ENCODE assay signal across 8 cellular contexts in the genomic region with DNA sequence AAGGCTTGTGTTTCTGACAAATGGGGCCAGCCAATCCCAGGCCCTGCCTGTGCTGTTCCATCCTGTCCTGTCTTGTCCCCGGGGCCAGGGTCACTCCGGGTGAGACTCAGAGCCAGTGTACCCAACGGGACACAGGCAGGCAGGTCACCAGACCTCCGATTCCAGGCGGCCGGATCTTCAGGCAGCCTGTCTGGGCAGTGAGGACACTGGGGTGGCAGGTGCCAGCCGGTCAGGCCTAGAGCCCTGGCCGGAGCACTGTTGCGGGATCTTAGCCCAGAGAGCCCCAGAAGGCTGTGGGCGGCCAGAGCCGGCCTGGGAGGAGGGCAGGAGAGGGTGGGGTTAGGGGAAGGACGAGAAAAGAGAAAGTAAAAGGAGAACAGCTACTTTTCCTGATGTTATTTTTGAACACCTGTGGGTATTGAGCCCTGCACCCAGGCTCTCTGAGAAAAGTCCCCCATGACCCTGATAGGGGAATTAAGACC. TPM values are rescaled to one million over a fixed set of nuclear protein-coding genes. Genes with fewer than 3 reads are reported as not detected.
DNase-seq lines count a peak whose midpoint lies in the region; ATAC-seq, FAIRE-seq and TF ChIP-seq lines count a peak whose summit lies in the region.

No MANE protein-coding gene starts in this region.

- no peaks in the 10 kb centered on the region for H3K9me3 ChIP-seq in heart left ventricle
- H3K9me3 ChIP-seq in sigmoid colon, result no peaks in the 10 kb centered on the region
- no peaks in the 10 kb centered on the region for H3K9me3 ChIP-seq in SJCRH30 (replicated peaks)

- TF ChIP-seq POLR2A in GM12891 (IDR thresholded peaks at IDR 0.05; ENCODE audit: low read depth, low read length) (no peak), heart left ventricle (IDR thresholded peaks at IDR 0.05) (peak in 1 of 2 donors; percentile 39), sigmoid colon (IDR thresholded peaks at IDR 0.05) (no peak)

- peak overlapping the region; percentile 96 to 100 (median 99) for H3K27ac ChIP-seq in heart left ventricle
- peak overlapping the region; percentile 99 to 100 (median 100) for H3K27ac ChIP-seq in sigmoid colon
- H3K27ac ChIP-seq in SJCRH30, result no peak overlapping the region
- H3K27ac ChIP-seq in brain microvascular endothelial cell, result no peak overlapping the region

- H3K4me3 ChIP-seq in heart left ventricle, result peak overlapping the region in 9 of 12 donors; percentile 6 to 80 (median 28)
- H3K4me3 ChIP-seq in sigmoid colon, result peak overlapping the region; percentile 11 to 74 (median 68)
- H3K4me3 ChIP-seq in SJCRH30, result no peak overlapping the region
- H3K4me3 ChIP-seq in brain microvascular endothelial cell (ENCODE audit: low read depth, low read length), result no peak overlapping the region

- CTCF ChIA-PET in activated CD8-positive, alpha-beta T cell treated with anti-CD3 and anti-CD28 coated beads, Interleukin-2, amount 10 ng/mL, durations not matched to agents 7 days and 5 days (lab: Charles Lee), result interaction anchor here (0.7 to 3.5 kb wide), 18 partner anchors 10 to 326 kb away, joined by 3 to 38 read pairs (median 4); no protein-coding TSS in a partner anchor

- peak overlapping the region; percentile 81 for H3K4me3 Mint-ChIP-seq in activated CD8-positive, alpha-beta T cell treated with anti-CD3 and anti-CD28 coated beads, Interleukin-2, amount 10 ng/mL, durations not matched to agents 7 days and 5 days

- 1 to 6% (median 3%) methylated on average over 11 to 12 of the region's 12 CpGs for WGBS in heart left ventricle, 4 donors
- 6 to 14% methylated on average over 12 of the region's 12 CpGs for WGBS in sigmoid colon, 2 donors

- FAIRE-seq in GM12891 (lab: Jason Lieb, UNC), result peak; percentile 85

- H3K27ac Mint-ChIP-seq in activated CD8-positive, alpha-beta T cell treated with anti-CD3 and anti-CD28 coated beads, Interleukin-2, amount 10 ng/mL, durations not matched to agents 7 days and 5 days, result peak overlapping the region; percentile 90

- peaks cover 55% of the 10 kb centered on the region for H3K4me1 Mint-ChIP-seq in activated CD8-positive, alpha-beta T cell treated with anti-CD3 and anti-CD28 coated beads, Interleukin-2, amount 10 ng/mL, durations not matched to agents 7 days and 5 days (ENCODE audit: low read depth)

- POLR2A ChIA-PET in activated CD8-positive, alpha-beta T cell treated with anti-CD3 and anti-CD28 coated beads, Interleukin-2, amount 10 ng/mL, durations not matched to agents 7 days and 5 days (lab: Charles Lee), result interaction anchor here (0.6 to 1.7 kb wide), 6 partner anchors 37 to 207 kb away, joined by 3 to 4 read pairs (median 3); no protein-coding TSS in a partner anchor

- H3K9me3 Mint-ChIP-seq in activated CD8-positive, alpha-beta T cell treated with anti-CD3 and anti-CD28 coated beads, Interleukin-2, amount 10 ng/mL, durations not matched to agents 7 days and 5 days (ENCODE audit: insufficient read depth), result no peaks in the 10 kb centered on the region

- intact Hi-C loops in heart left ventricle (cut with DNase I) (loop anchor here in 9 of 10 donors (1.0 to 2.0 kb wide), 3 partner anchors 31 to 63 kb away; no protein-coding TSS in a partner anchor), sigmoid colon (cut with DNase I) (loop anchor here (1.0 kb wide), 1 partner anchor 64 kb away; no protein-coding TSS in a partner anchor)

- H3K36me3 Mint-ChIP-seq in activated CD8-positive, alpha-beta T cell treated with anti-CD3 and anti-CD28 coated beads, Interleukin-2, amount 10 ng/mL, durations not matched to agents 7 days and 5 days (ENCODE audit: low read depth), result no peaks in the 10 kb centered on the region

- peaks cover 0 to 61% (median 54%) of the 10 kb centered on the region in 12 donors for H3K4me1 ChIP-seq in heart left ventricle
- H3K4me1 ChIP-seq in sigmoid colon, result peaks cover 0 to 67% (median 58%) of the 10 kb centered on the region in 4 donors
- peaks cover 12% of the 10 kb centered on the region for H3K4me1 ChIP-seq in SJCRH30

- TF ChIP-seq EP300 in sigmoid colon (IDR thresholded peaks at IDR 0.05), result no peak

- ATAC-seq in HG02759 (IDR thresholded peaks at IDR 0.05; ENCODE audit: unreplicated experiment), result peak; percentile 26
- ATAC-seq in activated CD8-positive, alpha-beta T cell treated with anti-CD3 and anti-CD28 coated beads, Interleukin-2, amount 10 ng/mL, durations not matched to agents 7 days and 5 days, result peak; percentile 21
- ATAC-seq in heart left ventricle, result peak; percentile 26 to 56 (median 42)

- H3K27me3 ChIP-seq in heart left ventricle, result no peaks in the 10 kb centered on the region
- H3K27me3 ChIP-seq in sigmoid colon, result no peaks in the 10 kb centered on the region
- no peaks in the 10 kb centered on the region for H3K27me3 ChIP-seq in SJCRH30
- H3K27me3 ChIP-seq in brain microvascular endothelial cell (replicated peaks), result no peaks in the 10 kb centered on the region

- peak; percentile 65 for DNase-seq in GM12891 (ENCODE audit: insufficient read length, low spot score)
- DNase-seq in activated CD8-positive, alpha-beta T cell treated with anti-CD3 and anti-CD28 coated beads, Interleukin-2, amount 10 ng/mL, durations not matched to agents 7 days and 5 days, result peak; percentile 39
- DNase-seq in heart left ventricle, result peak; percentile 68 to 90 (median 87)
- DNase-seq in sigmoid colon, result peak; percentile 85
- no peak for DNase-seq in SJCRH30
- DNase-seq in KG1 (lab: John Stamatoyannopoulos, UW), result no peak
- DNase-seq in brain microvascular endothelial cell, result no peak

- TF ChIP-seq CTCF in heart left ventricle (IDR thresholded peaks at IDR 0.05) (no peak), sigmoid colon (IDR thresholded peaks at IDR 0.05) (no peak), brain microvascular endothelial cell (IDR thresholded peaks at IDR 0.05; ENCODE audit: low read depth, low read length, missing control alignments) (no peak)

- H3K36me3 ChIP-seq in heart left ventricle (no peaks in the 10 kb centered on the region), sigmoid colon (no peaks in the 10 kb centered on the region), SJCRH30 (no peaks in the 10 kb centered on the region), brain microvascular endothelial cell (replicated peaks) (no peaks in the 10 kb centered on the region)

- in situ Hi-C loops in brain microvascular endothelial cell (cut with HindIII; ENCODE audit: low pct_ligation_motif_present, low sequenced_read_pairs), result no loop called here

- peaks cover 7% of the 10 kb centered on the region for H3K27me3 Mint-ChIP-seq in activated CD8-positive, alpha-beta T cell treated with anti-CD3 and anti-CD28 coated beads, Interleukin-2, amount 10 ng/mL, durations not matched to agents 7 days and 5 days (ENCODE audit: low read depth)

TF ChIP-seq in GM12891, 5 proteins besides CTCF, POLR2A, EP300 and RAD21:
- no peak for TF ChIP-seq PAX5 (IDR thresholded peaks at IDR 0.05; ENCODE audit: insufficient read depth, low read length, severe bottlenecking)
- TF ChIP-seq POLR2AphosphoS5 (IDR thresholded peaks at IDR 0.05; ENCODE audit: low read depth, low read length), result no peak
- no peak for TF ChIP-seq TAF1 (IDR thresholded peaks at IDR 0.05; ENCODE audit: low read depth, low read length)
- TF ChIP-seq POU2F2 (IDR thresholded peaks at IDR 0.05; ENCODE audit: low read depth, low read length), result no peak
- TF ChIP-seq SPI1 (IDR thresholded peaks at IDR 0.05; ENCODE audit: low read depth, low read length), result peak; percentile 50; the same call in 1 of the 2 replicates

RNA-seq across cellular contexts. Expression of a gene that starts 27.6 kb away (rescaled TPM):
- 9,343 TPM for polyA plus RNA-seq in GM12891 (2012; ENCODE audit: low read depth, missing spikeins)
- over 10,000 TPM; 13,463 to 13,594 TPM for total RNA-seq in activated CD8-positive, alpha-beta T cell treated with anti-CD3 and anti-CD28 coated beads, Interleukin-2, amount 10 ng/mL, durations not matched to agents 7 days and 5 days
- 1,000 to 10,000 TPM in 3 of 9 donors, 100 to 1,000 TPM in 6; 533 to 3,257 (median 776) TPM for total RNA-seq in heart left ventricle
- 1,000 to 10,000 TPM in 1 of 2 donors, 100 to 1,000 TPM in 1; 960 to 1,513 TPM for polyA plus RNA-seq in heart left ventricle
- 1,000 to 10,000 TPM; 3,643 to 7,981 (median 6,151) TPM for total RNA-seq in sigmoid colon
- polyA plus RNA-seq in sigmoid colon, result 1,000 to 10,000 TPM; 3,244 to 5,818 (median 4,758) TPM
- total RNA-seq in SJCRH30 (2014; rRNA removed; shearing (Covaris generic)), result 1,484 and 1,492 TPM in 2 replicates

RNA-seq across cellular contexts. Expression of a gene that starts 34.7 kb away (rescaled TPM):
- polyA plus RNA-seq in GM12891 (2012; ENCODE audit: low read depth, missing spikeins), result 198 TPM
- 10 to 100 TPM; 14.3 to 16.2 TPM for total RNA-seq in activated CD8-positive, alpha-beta T cell treated with anti-CD3 and anti-CD28 coated beads, Interleukin-2, amount 10 ng/mL, durations not matched to agents 7 days and 5 days
- total RNA-seq in heart left ventricle (10 to 100 TPM in 7 of 9 donors, 1 to 10 TPM in 2; 8.0 to 74.6 (median 19.8) TPM), sigmoid colon (10 to 100 TPM; 20.1 to 27.8 (median 25.1) TPM)
- polyA plus RNA-seq in heart left ventricle (10 to 100 TPM in 1 of 2 donors, 1 to 10 TPM in 1; 5.7 to 26.0 TPM), sigmoid colon (10 to 100 TPM in 2 of 3 donors, 1 to 10 TPM in 1; 8.3 to 20.4 (median 13.2) TPM)
- total RNA-seq in SJCRH30 (2014; rRNA removed; shearing (Covaris generic)), result 436 and 446 TPM in 2 replicates

RNA-seq across cellular contexts. Expression of a gene that starts 44.4 kb away (rescaled TPM):
- polyA plus RNA-seq in GM12891 (2012; ENCODE audit: low read depth, missing spikeins), result 2.5 TPM
- 10 to 100 TPM; 15.6 to 16.0 TPM for total RNA-seq in activated CD8-positive, alpha-beta T cell treated with anti-CD3 and anti-CD28 coated beads, Interleukin-2, amount 10 ng/mL, durations not matched to agents 7 days and 5 days
- 10 to 100 TPM in 1 of 9 donors, 1 to 10 TPM in 8; 4.3 to 16.2 (median 7.0) TPM for total RNA-seq in heart left ventricle
- polyA plus RNA-seq in heart left ventricle, result 1 to 10 TPM; 2.2 to 7.3 TPM
- total RNA-seq in sigmoid colon, result 1 to 10 TPM; 3.0 to 7.5 (median 4.0) TPM
- 1 to 10 TPM in 2 of 3 donors, under 1 TPM in 1; 0.60 to 5.1 (median 2.1) TPM for polyA plus RNA-seq in sigmoid colon
- 10.3 and 10.7 TPM in 2 replicates for total RNA-seq in SJCRH30 (2014; rRNA removed; shearing (Covaris generic))

Comparison
In these comparisons a context has a peak if more than half of its experiments do, and no peak if none do; other contexts are left out.
1. DNase-seq: peak in GM12891 (single experiment), activated CD8-positive, alpha-beta T cell treated with anti-CD3 and anti-CD28 coated beads, Interleukin-2, amount 10 ng/mL, durations not matched to agents 7 days and 5 days (single experiment), heart left ventricle (5 of 5) and sigmoid colon (single experiment); none in SJCRH30 (0 of 2), KG1 (single experiment) and brain microvascular endothelial cell (single experiment).
2. H3K27ac ChIP-seq: peak in heart left ventricle (12 of 12) and sigmoid colon (4 of 4); none in SJCRH30 (single experiment) and brain microvascular endothelial cell (single experiment).
3. H3K4me3 ChIP-seq: peak in heart left ventricle (9 of 12) and sigmoid colon (4 of 4); none in SJCRH30 (single experiment) and brain microvascular endothelial cell (single experiment).
4. Peak in every context shown above with its lines, with median percentiles within 50 percentile points of each other: ATAC-seq.